Comparison of ENCODE assay signal across 8 cellular contexts in the genomic region with DNA sequence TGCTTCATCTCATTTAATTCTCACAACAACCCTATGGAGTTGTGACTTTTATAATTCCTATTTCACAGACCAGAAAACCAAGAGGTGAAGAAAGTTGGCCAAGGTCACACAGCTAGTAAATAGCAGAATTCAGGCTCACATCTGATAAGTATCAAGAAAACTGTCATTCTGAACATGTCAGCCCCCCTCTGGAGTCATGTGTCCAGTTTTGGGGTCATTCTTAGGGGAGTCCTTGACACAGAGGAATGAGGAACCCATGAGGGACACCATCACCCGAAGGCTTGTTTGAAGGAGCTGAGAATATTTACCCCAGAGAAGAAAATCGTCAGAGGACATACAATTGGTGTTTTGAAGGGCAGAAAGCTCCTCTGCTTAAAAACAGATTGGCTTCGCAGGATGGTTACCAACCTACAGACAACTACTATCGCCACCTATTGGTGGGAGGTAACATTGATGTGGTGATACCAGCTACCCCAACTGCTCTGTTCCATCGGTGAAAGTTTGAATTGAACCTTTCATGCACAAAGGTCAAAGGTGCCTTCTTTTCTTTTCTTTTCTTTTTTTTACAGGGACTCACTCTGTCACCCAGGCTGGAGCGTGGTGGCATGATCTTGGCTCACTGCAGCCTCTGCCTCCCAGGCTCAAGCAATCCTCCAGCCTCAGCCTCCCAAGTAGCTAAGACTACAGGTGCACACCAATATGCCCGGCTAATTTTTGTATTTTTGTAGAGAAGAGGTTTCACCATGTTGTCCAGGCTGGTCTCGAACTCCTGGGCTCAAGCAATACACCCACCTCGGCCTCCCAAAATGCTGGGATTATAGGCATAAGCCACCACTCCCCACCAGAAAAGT. TPM values are rescaled to one million over a fixed set of nuclear protein-coding genes. Genes with fewer than 3 reads are reported as not detected.
DNase-seq lines count a peak whose midpoint lies in the region; ATAC-seq, FAIRE-seq and TF ChIP-seq lines count a peak whose summit lies in the region.

No MANE protein-coding gene starts in this region.

- peak; percentile 99 for FAIRE-seq in GM12878 (lab: Jason Lieb, UNC)

- RAD21 ChIA-PET in GM12878 (lab: Charles Lee; ENCODE audit: unreplicated experiment) = interaction anchor here (0.6 to 1.9 kb wide), 16 partner anchors 46 to 437 kb away, joined by 3 to 15 read pairs (median 4); a partner anchor contains a TSS

- in situ Hi-C loops in GM12878 (cut with MboI) = no loop called here

- TF ChIP-seq EP300 in GM12878 (IDR thresholded peaks at IDR 0.05; ENCODE audit: borderline replicate concordance in 1 of 2, control insufficient read depth in 1 of 2, low read depth in 2 of 2, low read length in 2 of 2) = no peak

- POLR2A ChIA-PET in GM12878 (lab: Charles Lee) = no interaction called here

- TF ChIP-seq RAD21 in GM12878 (IDR thresholded peaks at IDR 0.05; ENCODE audit: insufficient read depth, low read depth, low read length) = peak; percentile 75

- H3K36me3 ChIP-seq in GM12878 (ENCODE audit: control insufficient read depth in 2 of 2, insufficient read depth in 2 of 2, low read length in 1 of 2) = no peaks in the 10 kb centered on the region

- H3K4me1 Mint-ChIP-seq in immature natural killer cell = peaks cover 0 to 5% of the 10 kb centered on the region in 2 donors

- H3K4me3 Mint-ChIP-seq in immature natural killer cell = no peak overlapping the region

- H3K9me3 Mint-ChIP-seq in immature natural killer cell = no peaks in the 10 kb centered on the region

- H3K27me3 ChIP-seq in GM12878 (replicated peaks in 1 of 2; ENCODE audit: control insufficient read depth in 2 of 2, insufficient read depth in 2 of 2, low read length in 1 of 2) = peaks cover 2 to 5% of the 10 kb centered on the region in 2 experiments; a peak in 2 of 4 replicates

- no peak overlapping the region for H3K27ac ChIP-seq in GM12878 (ENCODE audit: control insufficient read depth, insufficient read depth)

- no peak overlapping the region for H2AFZ ChIP-seq in GM12878 (ENCODE audit: control insufficient read depth, low read depth, low read length)

- WGBS in GM12878 (ENCODE audit: insufficient coverage, insufficient replicate concordance, low lambda C conversion rate, missing lambda C conversion rate) = 4% methylated on average over 9 of the region's 9 CpGs

- H3K27me3 Mint-ChIP-seq in immature natural killer cell (ENCODE audit: low read depth in 3 of 3) = peaks cover 0 to 4% (median 0%) of the 10 kb centered on the region in 3 donors

- no peak overlapping the region for H3K4me3 ChIP-seq in GM12878

- intact Hi-C loops in Right ventricle myocardium superior (cut with DNase I) (no loop called here), cardiac septum (cut with DNase I) (no loop called here), GM12878 (cut with micrococcal nuclease; ENCODE audit: unreplicated experiment) (loop anchor here (1.0 to 5.0 kb wide), 3 partner anchors 170 to 388 kb away; a partner anchor contains a TSS)

- H3K36me3 Mint-ChIP-seq in immature natural killer cell = no peaks in the 10 kb centered on the region

- no peaks in the 10 kb centered on the region for H3K4me1 ChIP-seq in GM12878 (ENCODE audit: control insufficient read depth, insufficient read depth, low read length)

- TF ChIP-seq CTCF in GM12878 (IDR thresholded peaks at IDR 0.05 in 2 of 3, conservative IDR thresholded peaks at IDR 0.05 in 1 of 3; ENCODE audit: control insufficient read depth in 2 of 3, extremely low read depth in 1 of 3, insufficient read depth in 1 of 3, low read depth in 3 of 3, low read length in 3 of 3) = peak; percentile 78 to 84 (median 78)

- no TSS peak for BruUV-seq in GM12878 (replicated peaks; lab: Mats Ljungman, UMichigan)

- ATAC-seq in Right ventricle myocardium superior (ENCODE audit: poor library complexity) = peak; percentile 44
- peak; percentile 98 for ATAC-seq in GM12878
- ATAC-seq in HG03045 (IDR thresholded peaks at IDR 0.05; ENCODE audit: unreplicated experiment) = no peak

- no peak overlapping the region for H3K27ac Mint-ChIP-seq in immature natural killer cell

- H3K4me2 ChIP-seq in GM12878 (ENCODE audit: control insufficient read depth, insufficient read depth) = no peak overlapping the region

- no peaks in the 10 kb centered on the region for H3K79me2 ChIP-seq in GM12878 (ENCODE audit: control insufficient read depth, insufficient read depth, low read length)

- DNase-seq in Right ventricle myocardium superior = no peak
- no peak for DNase-seq in cardiac septum (ENCODE audit: low spot score)
- DNase-seq in NCI-H1436 treated with DMSO at 0.1 percent for 48 hours (lab: John Stamatoyannopoulos, UW) = peak; percentile 41
- DNase-seq in T-helper 1 cell = peak in 4 of 5 donors; percentile 23 to 72 (median 50)
- no peak for DNase-seq in GM12878 (ENCODE audit: low read depth, low spot score)
- peak; percentile 58 to 68 (median 61) for DNase-seq in immature natural killer cell
- DNase-seq in stimulated activated CD4-positive, alpha-beta T cell treated with anti-CD3 and anti-CD28 coated beads, Interleukin-2, amount 100 ng/mL, for 24 hours = peak; percentile 11 to 54

- H3K9ac ChIP-seq in GM12878 (ENCODE audit: control insufficient read depth, insufficient read depth, low read length) = no peak overlapping the region

- SMC1A ChIA-PET in GM12878 (lab: Charles Lee; ENCODE audit: uncharacterized antibody, unreplicated experiment) = interaction anchor here (0.6 to 2.1 kb wide), 19 partner anchors 17 to 388 kb away, joined by 3 to 22 read pairs (median 3); a partner anchor contains a TSS

- TF ChIP-seq POLR2A in GM12878 (IDR thresholded peaks at IDR 0.05; ENCODE audit: low read depth, low read length) = no peak

- CTCF ChIA-PET in GM12878 (lab: Yijun Ruan, JAX) = interaction anchor here (0.6 to 3.2 kb wide), 56 partner anchors 8 to 1345 kb away, joined by 3 to 39 read pairs (median 4); a partner anchor contains a TSS

- no peaks in the 10 kb centered on the region for H3K9me3 ChIP-seq in GM12878 (replicated peaks; ENCODE audit: control insufficient read depth, insufficient read depth, low read length)

- H4K20me1 ChIP-seq in GM12878 (ENCODE audit: control insufficient read depth, insufficient read depth) = no peaks in the 10 kb centered on the region

TF ChIP-seq in GM12878, 131 proteins besides CTCF, POLR2A, EP300 and RAD21 (continues in another document):
- TF ChIP-seq STAT1 (conservative IDR thresholded peaks at IDR 0.05) (no peak), SMC3 (IDR thresholded peaks at IDR 0.05; ENCODE audit: borderline replicate concordance, low read length) (peak; percentile 57; the same call in 1 of the 2 replicates), MTA2 (IDR thresholded peaks at IDR 0.05; ENCODE audit: low read depth) (no peak), RB1 (IDR thresholded peaks at IDR 0.05; ENCODE audit: borderline replicate concordance) (0 out of 2 replicates have a peak, but pooled peaks have one; percentile 39), HDAC6 (IDR thresholded peaks at IDR 0.05; ENCODE audit: unreplicated experiment) (no peak), SREBF1 (IDR thresholded peaks at IDR 0.05; ENCODE audit: low read length) (no peak)

RNA-seq across cellular contexts. Expression of a gene that starts 31.3 kb away (rescaled TPM):
- total RNA-seq in Right ventricle myocardium superior = 0.27 TPM
- total RNA-seq in cardiac septum = not detected
- total RNA-seq in GM12878 (2013; cell fraction: nucleolus; rRNA removed) = not detected in 2 replicates
- total RNA-seq in GM12878 (2014; rRNA removed) = not detected in 2 replicates
- not detected in 2 replicates for total RNA-seq in GM12878 (2014; rRNA removed; fragmentation: Illumina TruSeq; extraction: Trizol)
- not detected in 2 replicates for total RNA-seq in GM12878 (2021)
- not detected for polyA plus RNA-seq in GM12878 (2011; ENCODE audit: low read depth)
- not detected in 2 replicates for polyA plus RNA-seq in GM12878 (2011; rRNA removed)
- polyA plus RNA-seq in GM12878 (2011; cell fraction: cytosol; rRNA removed) = not detected in 2 replicates
- not detected in 2 replicates for polyA plus RNA-seq in GM12878 (2011; cell fraction: nucleus; rRNA removed)
- not detected in 2 replicates for polyA plus RNA-seq in GM12878 (2012)
- polyA plus RNA-seq in GM12878 (2014; fragmentation: Illumina TruSeq; extraction: Trizol) = not detected in 2 replicates
- polyA plus RNA-seq in GM12878 (2014; fragmentation: Nextera tagmentation; extraction: Ambion mirVana) = not detected
- polyA plus RNA-seq in GM12878 (2014; rRNA removed) = not detected in 2 replicates
- polyA plus RNA-seq in GM12878 (2016; fragmentation: Nextera tagmentation; extraction: Ambion mirVana) = not detected
- not detected in 2 replicates for polyA minus RNA-seq in GM12878 (2011; rRNA and poly(A)+ RNA removed)
- polyA minus RNA-seq in GM12878 (2011; cell fraction: cytosol; rRNA and poly(A)+ RNA removed) = not detected in 2 replicates
- not detected in 2 replicates for polyA minus RNA-seq in GM12878 (2011; cell fraction: nucleus; rRNA and poly(A)+ RNA removed)
- polyA plus RNA-seq in immature natural killer cell = not detected

RNA-seq across cellular contexts. Expression of a gene that starts 55.9 kb away (rescaled TPM):
- 50.4 TPM for total RNA-seq in Right ventricle myocardium superior
- total RNA-seq in cardiac septum = 78.2 TPM
- total RNA-seq in GM12878 (2013; cell fraction: nucleolus; rRNA removed) = 304 and 320 TPM in 2 replicates
- total RNA-seq in GM12878 (2014; rRNA removed) = 36.8 and 43.1 TPM in 2 replicates
- total RNA-seq in GM12878 (2014; rRNA removed; fragmentation: Illumina TruSeq; extraction: Trizol) = 52.3 and 57.3 TPM in 2 replicates
- 167 and 176 TPM in 2 replicates for total RNA-seq in GM12878 (2021)
- polyA plus RNA-seq in GM12878 (2011; ENCODE audit: low read depth) = 37.8 TPM
- polyA plus RNA-seq in GM12878 (2011; rRNA removed) = 41.2 and 72.0 TPM in 2 replicates
- polyA plus RNA-seq in GM12878 (2011; cell fraction: cytosol; rRNA removed) = 40.1 and 60.8 TPM in 2 replicates
- polyA plus RNA-seq in GM12878 (2011; cell fraction: nucleus; rRNA removed) = 113 and 154 TPM in 2 replicates
- 62.9 and 69.5 TPM in 2 replicates for polyA plus RNA-seq in GM12878 (2012)
- 112 and 117 TPM in 2 replicates for polyA plus RNA-seq in GM12878 (2014; fragmentation: Illumina TruSeq; extraction: Trizol)
- 100 to 1,000 TPM; 139 to 269 TPM for polyA plus RNA-seq in GM12878 (2014; fragmentation: Nextera tagmentation; extraction: Ambion mirVana)
- 80.4 and 80.9 TPM in 2 replicates for polyA plus RNA-seq in GM12878 (2014; rRNA removed)
- polyA plus RNA-seq in GM12878 (2016; fragmentation: Nextera tagmentation; extraction: Ambion mirVana) = 100 to 1,000 TPM; 250 to 285 TPM
- 70.9 and 75.6 TPM in 2 replicates for polyA minus RNA-seq in GM12878 (2011; rRNA and poly(A)+ RNA removed)
- 39.6 and 45.1 TPM in 2 replicates for polyA minus RNA-seq in GM12878 (2011; cell fraction: cytosol; rRNA and poly(A)+ RNA removed)
- 99.5 and 164 TPM in 2 replicates for polyA minus RNA-seq in GM12878 (2011; cell fraction: nucleus; rRNA and poly(A)+ RNA removed)
- 100 to 1,000 TPM in 2 of 3 donors, 10 to 100 TPM in 1; 41.4 to 266 (median 103) TPM for polyA plus RNA-seq in immature natural killer cell

Comparison
In these comparisons a context has a peak if more than half of its experiments do, and no peak if none do; other contexts are left out.
1. DNase-seq: peak in NCI-H1436 treated with DMSO at 0.1 percent for 48 hours (single experiment), T-helper 1 cell (4 of 5), immature natural killer cell (3 of 3) and stimulated activated CD4-positive, alpha-beta T cell treated with anti-CD3 and anti-CD28 coated beads, Interleukin-2, amount 100 ng/mL, for 24 hours (2 of 2); none in Right ventricle myocardium superior (single experiment), cardiac septum (single experiment) and GM12878 (single experiment).